Comparison of ENCODE assay signal across 8 cellular contexts in genomic region chr10:73887038-73888015, GRCh38. TPM values are rescaled to one million over a fixed set of nuclear protein-coding genes. Genes with fewer than 3 reads are reported as not detected.
DNase-seq lines count a peak whose midpoint lies in the region; ATAC-seq and TF ChIP-seq lines count a peak whose summit lies in the region.

No MANE protein-coding gene starts in this region.

- H3K9me3 ChIP-seq in mucosa of descending colon (no peaks in the 10 kb centered on the region), vagina (no peaks in the 10 kb centered on the region)

- H3K4me1 ChIP-seq in mucosa of descending colon (ENCODE audit: low read depth): peaks cover 4% of the 10 kb centered on the region
- H3K4me1 ChIP-seq in vagina: peaks cover 34% of the 10 kb centered on the region

- DNase-seq in C1 segment of cervical spinal cord (lab: John Stamatoyannopoulos, UW) (peak in 11 of 14 donors; percentile 22 to 89 (median 79)), NCI-H226 (peak; percentile 94), dedifferentiated amniotic fluid mesenchymal stem cell (ENCODE audit: extremely low spot score) (peak; percentile 92), mucosa of descending colon (peak in 2 of 3 donors; percentile 41 to 59), vagina (ENCODE audit: extremely low spot score in 2 of 2) (no peak), NCI-H128 (lab: John Stamatoyannopoulos, UW; ENCODE audit: unreplicated experiment) (no peak)

- H3K36me3 ChIP-seq in mucosa of descending colon (ENCODE audit: low read depth): no peaks in the 10 kb centered on the region
- H3K36me3 ChIP-seq in vagina: no peaks in the 10 kb centered on the region

- ATAC-seq in mucosa of descending colon (peak; percentile 39), GM19452 (IDR thresholded peaks at IDR 0.05; ENCODE audit: unreplicated experiment) (no peak), HG03565 (IDR thresholded peaks at IDR 0.05; ENCODE audit: unreplicated experiment) (no peak)

- no peaks in the 10 kb centered on the region for H3K27me3 ChIP-seq in vagina

- TF ChIP-seq POLR2A in vagina (IDR thresholded peaks at IDR 0.05): no peak

- H3K4me3 ChIP-seq in mucosa of descending colon (no peak overlapping the region), vagina (no peak overlapping the region)

- H3K27ac ChIP-seq in vagina: peak overlapping the region; percentile 85

- intact Hi-C loops in mucosa of descending colon (cut with DNase I, micrococcal nuclease): loop anchor here in 1 of 2 donors (5.0 kb wide), 2 partner anchors 55 to 195 kb away; no protein-coding TSS in a partner anchor
- intact Hi-C loops in vagina (cut with DNase I): loop anchor here (5.0 kb wide), 1 partner anchor 50 kb away; no protein-coding TSS in a partner anchor

- no peak for TF ChIP-seq CTCF in mucosa of descending colon (IDR thresholded peaks at IDR 0.05)
- no peak for TF ChIP-seq CTCF in vagina (IDR thresholded peaks at IDR 0.05)

RNA-seq across cellular contexts. Expression of gene CAMK2G, which starts 13.0 kb away (rescaled TPM):
- 100 to 1,000 TPM in 1 of 3 donors, 10 to 100 TPM in 2; 53.5 to 141 (median 57.2) TPM for total RNA-seq in mucosa of descending colon
- 48.9 TPM for total RNA-seq in vagina

RNA-seq across cellular contexts. Expression of gene PLAU, which starts 23.6 kb away (rescaled TPM):
- total RNA-seq in mucosa of descending colon (10 to 100 TPM in 1 of 3 donors, 1 to 10 TPM in 2; 4.6 to 10.3 (median 5.8) TPM), vagina (18.2 TPM)

Comparison
In these comparisons a context has a peak if more than half of its experiments do, and no peak if none do; other contexts are left out.
1. DNase-seq: peak in C1 segment of cervical spinal cord (11 of 14), NCI-H226 (single experiment), dedifferentiated amniotic fluid mesenchymal stem cell (single experiment) and mucosa of descending colon (2 of 3); none in vagina (0 of 2) and NCI-H128 (single experiment).